Comparison of ENCODE assay signal across 8 cellular contexts in genomic region chr12:119658166-119658565, GRCh38. TPM values are rescaled to one million over a fixed set of nuclear protein-coding genes. Genes with fewer than 3 reads are reported as not detected.
DNase-seq lines count a peak whose midpoint lies in the region; ATAC-seq, FAIRE-seq and TF ChIP-seq lines count a peak whose summit lies in the region.
"Not testable (repeated sequence)": the region's sequence is repeated elsewhere in the genome, so short reads cannot be mapped to it uniquely, and the experiment has no call there.

No MANE protein-coding gene starts in this region.

- H3K4me3 ChIP-seq in A549; BJ (ENCODE audit: low read depth, low read length); LNCaP clone FGC (ENCODE audit: low read depth, low read length); cardiac fibroblast (replicated peaks in 1 of 2; ENCODE audit: low read depth in 2 of 2, low read length in 2 of 2); fibroblast of villous mesenchyme (ENCODE audit: low read depth, low read length); neuronal stem cell (ENCODE audit: low read length in 2 of 2): not testable (repeated sequence)

- not testable (repeated sequence) for FAIRE-seq in A549 (lab: Jason Lieb, UNC)

- H3K9me3 ChIP-seq in A549 = peaks cover 13% of the 10 kb centered on the region
- not testable (repeated sequence) for H3K9me3 ChIP-seq in neuronal stem cell (replicated peaks in 1 of 2; ENCODE audit: control insufficient read depth in 2 of 2, insufficient read depth in 1 of 2, low read depth in 1 of 2, low read length in 2 of 2)

- not testable (repeated sequence) for H2BK5ac ChIP-seq in neuronal stem cell (ENCODE audit: low read length)

- not testable (repeated sequence) for H3K9ac ChIP-seq in neuronal stem cell (ENCODE audit: low read depth, low read length, poor library complexity)

- not testable (repeated sequence) for H2BK15ac ChIP-seq in neuronal stem cell (ENCODE audit: low read length)

- H2BK12ac ChIP-seq in neuronal stem cell (ENCODE audit: low read length) = not testable (repeated sequence)

- H3K36me3 ChIP-seq in BJ (ENCODE audit: control insufficient read depth, insufficient read depth, low read length); neuronal stem cell (replicated peaks in 1 of 2; ENCODE audit: control insufficient read depth in 2 of 2, insufficient read depth in 2 of 2, low read length in 2 of 2): not testable (repeated sequence)

- not testable (repeated sequence) for H3K79me1 ChIP-seq in neuronal stem cell (ENCODE audit: low read depth, low read length)

- not testable (repeated sequence) for H3K4me1 ChIP-seq in A549; neuronal stem cell (ENCODE audit: control insufficient read depth in 2 of 2, insufficient read depth in 1 of 2, low read depth in 1 of 2, low read length in 2 of 2)

- TF ChIP-seq CTCF in A549 (IDR thresholded peaks at IDR 0.05) = 0 out of 3 replicates have a peak, but pooled peaks have one; percentile 7
- TF ChIP-seq CTCF in BJ (IDR thresholded peaks at IDR 0.05; ENCODE audit: insufficient read depth, low read depth, low read length) = 0 out of 2 replicates have a peak, but pooled peaks have one; percentile 11
- 0 out of 2 replicates have a peak, but pooled peaks have one; percentile 19 for TF ChIP-seq CTCF in LNCaP clone FGC (IDR thresholded peaks at IDR 0.05; ENCODE audit: control insufficient read depth, extremely low read depth, insufficient read depth)
- peak; percentile 67 for TF ChIP-seq CTCF in VCaP (conservative IDR thresholded peaks at IDR 0.05)
- peak; percentile 10 for TF ChIP-seq CTCF in cardiac fibroblast (IDR thresholded peaks at IDR 0.05; ENCODE audit: low read depth, low read length)
- TF ChIP-seq CTCF in fibroblast of villous mesenchyme (IDR thresholded peaks at IDR 0.05; ENCODE audit: insufficient read depth, low read depth, low read length) = peak; percentile 26

- not testable (repeated sequence) for DNase-seq in A549 (ENCODE audit: low read depth in 1 of 2, low spot score in 1 of 2); BJ (ENCODE audit: low read depth); LNCaP clone FGC (ENCODE audit: low read depth); cardiac fibroblast (ENCODE audit: low read depth in 2 of 2); neuronal stem cell (ENCODE audit: low spot score)
- DNase-seq in NCI-H82 (lab: John Stamatoyannopoulos, UW) = peak; percentile 25
- peak; percentile 11 for DNase-seq in fibroblast of villous mesenchyme (ENCODE audit: low read depth)

- H2AK5ac ChIP-seq in neuronal stem cell (ENCODE audit: low read depth, low read length) = not testable (repeated sequence)

- not testable (repeated sequence) for H4K8ac ChIP-seq in neuronal stem cell (ENCODE audit: low read depth, low read length)

- not testable (repeated sequence) for H3K27me3 ChIP-seq in BJ (ENCODE audit: control insufficient read depth, insufficient read depth, low read length); neuronal stem cell (ENCODE audit: control insufficient read depth in 3 of 3, insufficient read depth in 3 of 3, low read depth in 1 of 3, low read length in 3 of 3)

- not testable (repeated sequence) for H3K4ac ChIP-seq in neuronal stem cell (ENCODE audit: low read length)

- CTCF ChIA-PET in A549 (lab: Yijun Ruan, JAX) = interaction anchor here (0.7 to 1.6 kb wide), 11 partner anchors 7 to 214 kb away, joined by 3 to 4 read pairs (median 4); partner anchors contain the start of gene PRKAB1
- CTCF ChIA-PET in BJ (lab: Yijun Ruan, JAX) = interaction anchor here (0.7 to 2.5 kb wide), 13 partner anchors 9 to 281 kb away, joined by 3 to 20 read pairs (median 5); partner anchors contain the start of gene PRKAB1

- not testable (repeated sequence) for H2BK120ac ChIP-seq in neuronal stem cell (ENCODE audit: low read depth, low read length)

- not testable (repeated sequence) for TF ChIP-seq POLR2A in A549 (IDR thresholded peaks at IDR 0.05; ENCODE audit: low read length)

- not testable (repeated sequence) for H3K27ac ChIP-seq in A549; VCaP; neuronal stem cell (replicated peaks; ENCODE audit: low read length)

- not testable (repeated sequence) for H2AFZ ChIP-seq in neuronal stem cell (ENCODE audit: low read length)

- not testable (repeated sequence) for H3K14ac ChIP-seq in neuronal stem cell (ENCODE audit: low read length)

- H3K4me2 ChIP-seq in A549; neuronal stem cell (ENCODE audit: insufficient read depth, low read length, poor library complexity, severe bottlenecking): not testable (repeated sequence)

- H4K91ac ChIP-seq in neuronal stem cell (ENCODE audit: low read depth, low read length, poor library complexity) = not testable (repeated sequence)

- not testable (repeated sequence) for TF ChIP-seq RAD21 in A549 (conservative IDR thresholded peaks at IDR 0.05 in 1 of 2, IDR thresholded peaks at IDR 0.05 in 1 of 2)

- not testable (repeated sequence) for ATAC-seq in A549

- peak overlapping the region; percentile 80 for H3K18ac ChIP-seq in neuronal stem cell (ENCODE audit: low read length)

- not testable (repeated sequence) for H3K23ac ChIP-seq in neuronal stem cell (ENCODE audit: low read depth, low read length, poor library complexity)

- not testable (repeated sequence) for TF ChIP-seq EP300 in A549 (IDR thresholded peaks at IDR 0.05)

- WGBS in A549 (ENCODE audit: missing lambda C conversion rate) = 60% methylated on average over 6 of the region's 6 CpGs
- no CpG with 5 or more reads among the region's 6 CpGs for WGBS in neuronal stem cell (ENCODE audit: extremely low coverage in 2 of 2, insufficient read length in 2 of 2, insufficient replicate concordance in 1 of 2), 2 donors

- POLR2A ChIA-PET in A549 (lab: Yijun Ruan, JAX); BJ (lab: Charles Lee): not testable (repeated sequence)

RNA-seq across cellular contexts. Expression of gene PRKAB1, which starts 9.8 kb away (rescaled TPM):
- polyA plus RNA-seq in A549 (2011; rRNA removed) = 47.9 and 49.2 TPM in 2 replicates
- polyA plus RNA-seq in A549 (2012; cell fraction: cytosol; rRNA removed) = 25.1 and 33.9 TPM in 2 replicates
- polyA plus RNA-seq in A549 (2012; cell fraction: nucleus; rRNA removed) = 41.3 and 45.9 TPM in 2 replicates
- 19.0 to 21.5 TPM (median 19.1 TPM) in 3 replicates for polyA plus RNA-seq in A549 (2017; fragmentation: RNase III; extraction: RNeasy Plus Mini Kit Qiagen cat#74134 plus additional on column Dnase treatment)
- polyA minus RNA-seq in A549 (2011; rRNA and poly(A)+ RNA removed) = 35.4 and 36.8 TPM in 2 replicates
- polyA plus RNA-seq in BJ (2011; rRNA removed) = 34.6 and 45.7 TPM in 2 replicates
- polyA minus RNA-seq in BJ (2011; rRNA and poly(A)+ RNA removed) = 16.5 and 21.4 TPM in 2 replicates
- 13.2 and 16.0 TPM in 2 replicates for total RNA-seq in fibroblast of villous mesenchyme
- polyA plus RNA-seq in neuronal stem cell (2013, experiment 1 of 2) = 25.8 TPM
- 28.6 TPM for polyA plus RNA-seq in neuronal stem cell (2013, experiment 2 of 2)

Comparison
In these comparisons a context has a peak if more than half of its experiments do, and no peak if none do; other contexts are left out.
1. CTCF ChIP-seq: peak in every context shown above with its lines; median percentile 67 in VCaP; 26 in fibroblast of villous mesenchyme; 19 in LNCaP clone FGC; 11 in BJ; 10 in cardiac fibroblast; 7 in A549.